In genomic region chr6:31158863-31159855, GRCh38 we compare ENCODE assay signal across 8 cellular contexts. TPM values are rescaled to one million over a fixed set of nuclear protein-coding genes. Genes with fewer than 3 reads are reported as not detected.
DNase-seq lines count a peak whose midpoint lies in the region; ATAC-seq, FAIRE-seq and TF ChIP-seq lines count a peak whose summit lies in the region.

No MANE protein-coding gene starts in this region.

- in situ Hi-C loops in brain microvascular endothelial cell (cut with HindIII; ENCODE audit: low pct_ligation_motif_present, low sequenced_read_pairs), result no loop called here

- H3K4me3 Mint-ChIP-seq in CD14-positive monocyte, result peak overlapping the region; percentile 91 to 94
- H3K4me3 Mint-ChIP-seq in memory B cell, result peak overlapping the region; percentile 92

- DNase-seq in CD14-positive monocyte (ENCODE audit: low spot score), result no peak
- peak; percentile 49 for DNase-seq in OCI-M1 (lab: John Stamatoyannopoulos, UW)
- peak; percentile 2 for DNase-seq in brain microvascular endothelial cell
- peak; percentile 16 to 32 for DNase-seq in memory B cell (ENCODE audit: low spot score in 2 of 2)
- peak; percentile 62 for DNase-seq in urothelium cell line (ENCODE audit: low spot score)
- no peak for DNase-seq in NCI-H2196 (lab: John Stamatoyannopoulos, UW; ENCODE audit: unreplicated experiment)

- H3K4me1 Mint-ChIP-seq in CD14-positive monocyte (peaks cover 31% of the 10 kb centered on the region), memory B cell (peaks cover 16% of the 10 kb centered on the region)

- no peaks in the 10 kb centered on the region for H3K36me3 ChIP-seq in brain microvascular endothelial cell (replicated peaks)

- H3K4me3 ChIP-seq in brain microvascular endothelial cell (ENCODE audit: low read depth, low read length), result peak overlapping the region; percentile 82

- no peak for ATAC-seq in memory B cell (ENCODE audit: low read depth)
- ATAC-seq in GM19328 (IDR thresholded peaks at IDR 0.05; ENCODE audit: unreplicated experiment), result no peak

- H3K27me3 ChIP-seq in brain microvascular endothelial cell (replicated peaks), result no peaks in the 10 kb centered on the region

- peaks cover 0 to 2% (median 0%) of the 10 kb centered on the region in 3 donors for H3K27me3 Mint-ChIP-seq in CD14-positive monocyte (ENCODE audit: low read depth in 3 of 3)
- H3K27me3 Mint-ChIP-seq in memory B cell, result no peaks in the 10 kb centered on the region

- intact Hi-C loops in CD14-positive monocyte (cut with micrococcal nuclease), result no loop called here

- TF ChIP-seq POLR2A in GM19193 (IDR thresholded peaks at IDR 0.05; ENCODE audit: extremely low read depth, insufficient read depth, insufficient read length), result peak; percentile 23

- H3K27ac Mint-ChIP-seq in CD14-positive monocyte, result peak overlapping the region in 5 of 7 donors; percentile 31 to 90 (median 78)
- peak overlapping the region; percentile 83 for H3K27ac Mint-ChIP-seq in memory B cell

- H3K9me3 Mint-ChIP-seq in CD14-positive monocyte (no peaks in the 10 kb centered on the region), memory B cell (no peaks in the 10 kb centered on the region)

- H3K27ac ChIP-seq in brain microvascular endothelial cell, result no peak overlapping the region

- peak; percentile 23 for FAIRE-seq in urothelium cell line (lab: Jason Lieb, UNC)

- H3K36me3 Mint-ChIP-seq in CD14-positive monocyte (peaks cover 13 to 36% of the 10 kb centered on the region in 2 donors), memory B cell (peaks cover 9% of the 10 kb centered on the region)

- no peak for TF ChIP-seq CTCF in CD14-positive monocyte (IDR thresholded peaks at IDR 0.05)
- TF ChIP-seq CTCF in brain microvascular endothelial cell (IDR thresholded peaks at IDR 0.05; ENCODE audit: low read depth, low read length, missing control alignments), result peak; percentile 25

RNA-seq across cellular contexts. Expression of gene TCF19, which starts 0.8 kb away (rescaled TPM):
- 1 to 10 TPM in 1 of 2 donors, under 1 TPM in 1; 0.75 to 1.1 TPM for polyA plus RNA-seq in CD14-positive monocyte

RNA-seq across cellular contexts. Expression of gene CCHCR1, which starts 1.6 kb away (rescaled TPM):
- polyA plus RNA-seq in CD14-positive monocyte, result 1 to 10 TPM; 2.2 to 2.8 TPM

RNA-seq across cellular contexts. Expression of gene POU5F1, which starts 11.3 kb away (rescaled TPM):
- polyA plus RNA-seq in CD14-positive monocyte, result not detected

RNA-seq across cellular contexts. Expression of gene PSORS1C2, which starts 20.3 kb away (rescaled TPM):
- polyA plus RNA-seq in CD14-positive monocyte, result not detected

RNA-seq across cellular contexts. Expression of gene CDSN, which starts 38.9 kb away (rescaled TPM):
- polyA plus RNA-seq in CD14-positive monocyte, result not detected

Comparison
In these comparisons a context has a peak if more than half of its experiments do, and no peak if none do; other contexts are left out.
1. DNase-seq: peak in OCI-M1 (single experiment), brain microvascular endothelial cell (single experiment), memory B cell (2 of 2) and urothelium cell line (single experiment); none in CD14-positive monocyte (single experiment) and NCI-H2196 (single experiment).